1 cellular context compared by ENCODE assay signal in genomic region chr1:198901280-198901679, GRCh38.
TF ChIP-seq lines count a peak whose summit lies in the region.

No MANE protein-coding gene starts in this region.

TF ChIP-seq in IMR-90, 13 proteins besides CTCF, POLR2A, EP300 and RAD21 (continued from another document):
- TF ChIP-seq MAFK (IDR thresholded peaks at IDR 0.05; ENCODE audit: low read depth, low read length) (no peak), CHD1 (IDR thresholded peaks at IDR 0.05; ENCODE audit: low read depth, low read length) (no peak), BHLHE40 (IDR thresholded peaks at IDR 0.05; ENCODE audit: low read depth, low read length) (no peak), ELK1 (IDR thresholded peaks at IDR 0.05; ENCODE audit: borderline replicate concordance, low read depth, low read length) (no peak), RCOR1 (IDR thresholded peaks at IDR 0.05; ENCODE audit: insufficient replicate concordance, low read length) (no peak)
TF ChIP-seq in IMR-90: peak in this region for 0.
